ENCODE assay signal across 29 cellular contexts in genomic region chr22:49893025-49893424, GRCh38.
"Had no signal": no experiment of that assay in that cellular context is flagged by ENCODE, and none has a peak within 500 bp of the region (broad histone marks: within the 10 kb centered on the region; RNA-seq: fewer than 3 reads in every experiment).

No MANE protein-coding gene starts in this region.

- H3K4me1 ChIP-seq: ascending aorta, SJCRH30 had no signal

- H3K4me3 ChIP-seq: ascending aorta, cardiac muscle cell, MG63, SJCRH30, SK-N-MC had no signal

- DNase-seq: activated CD4-positive, alpha-beta T cell treated with anti-CD3 and anti-CD28 coated beads for 36 hours; activated CD4-positive, alpha-beta T cell treated with anti-CD3 and anti-CD28 coated beads, Interleukin-2, amount 10 ng/mL, durations not matched to agents 7 days and 5 days; activated CD4-positive, alpha-beta T cell treated with anti-CD3 and anti-CD28 coated beads, Interleukin-2, amount 50 U/mL, for 48 hours; activated CD8-positive, alpha-beta T cell treated with anti-CD3 and anti-CD28 coated beads, Interleukin-2, amount 10 ng/mL, durations not matched to agents 7 days and 5 days; activated gamma-delta T cell; activated naive CD4-positive, alpha-beta T cell treated with anti-CD3 and anti-CD28 coated beads, Interleukin-2, amount 50 U/mL, for 16 hours; activated naive CD8-positive, alpha-beta T cell treated with anti-CD3 and anti-CD28 coated beads, Interleukin-2, amount 10 ng/mL, durations not matched to agents 7 days and 5 days; activated T-cell treated with anti-CD3 and anti-CD28 coated beads, Interleukin-2, amount 50 U/mL, for 24 hours; amygdala; Karpas-422; KBM-7; MG63; NCI-H1048; NCI-H1105 treated with DMSO at 0.1 percent for 48 hours; NCI-H1436; NCI-H1930; NCI-H2081 treated with DMSO at 0.1 percent for 48 hours; NCI-H345; NCI-H524 treated with DMSO at 0.1 percent for 48 hours; SHP77; SJCRH30; T1000 had no signal

- H3K27ac Mint-ChIP-seq: activated CD4-positive, alpha-beta T cell treated with anti-CD3 and anti-CD28 coated beads for 36 hours; activated CD4-positive, alpha-beta T cell treated with anti-CD3 and anti-CD28 coated beads, Interleukin-2, amount 10 ng/mL, durations not matched to agents 7 days and 5 days; activated CD8-positive, alpha-beta T cell treated with anti-CD3 and anti-CD28 coated beads, Interleukin-2, amount 10 ng/mL, durations not matched to agents 7 days and 5 days; activated naive CD8-positive, alpha-beta T cell treated with anti-CD3 and anti-CD28 coated beads, Interleukin-2, amount 10 ng/mL, durations not matched to agents 7 days and 5 days; activated T-cell treated with anti-CD3 and anti-CD28 coated beads, Interleukin-2, amount 50 U/mL, for 24 hours; activated T-helper 2 cell treated with anti-CD3 and anti-CD28 coated beads, Interferon-gamma antibody, Interleukin-2, Interleukin-4, amounts not matched to agents 10 μg/mL and 5 μg/mL and 100 μg/mL, durations not matched to agents 14 hours and 24 hours and 36 hours; WTC11 had no signal

- ATAC-seq: activated CD4-positive, alpha-beta T cell treated with anti-CD3 and anti-CD28 coated beads for 36 hours; activated CD4-positive, CD25-positive, alpha-beta regulatory T cell treated with anti-CD3 and anti-CD28 coated beads, Interleukin-2, amount 50 U/mL, for 24 hours; activated CD8-positive, alpha-beta T cell treated with anti-CD3 and anti-CD28 coated beads, Interleukin-2, amount 10 ng/mL, durations not matched to agents 7 days and 5 days; Panc1; WTC11 had no signal

- H3K27ac ChIP-seq: ascending aorta, cardiac muscle cell, SJCRH30, SK-N-MC had no signal

- H3K4me1 Mint-ChIP-seq: activated CD4-positive, alpha-beta T cell treated with anti-CD3 and anti-CD28 coated beads for 36 hours; activated naive CD8-positive, alpha-beta T cell treated with anti-CD3 and anti-CD28 coated beads, Interleukin-2, amount 10 ng/mL, durations not matched to agents 7 days and 5 days; WTC11 had no signal

- H3K4me3 Mint-ChIP-seq: activated CD4-positive, alpha-beta T cell treated with anti-CD3 and anti-CD28 coated beads for 36 hours; activated CD4-positive, alpha-beta T cell treated with anti-CD3 and anti-CD28 coated beads, Interleukin-2, amount 10 ng/mL, durations not matched to agents 7 days and 5 days; activated CD8-positive, alpha-beta T cell treated with anti-CD3 and anti-CD28 coated beads, Interleukin-2, amount 10 ng/mL, durations not matched to agents 7 days and 5 days; activated naive CD8-positive, alpha-beta T cell treated with anti-CD3 and anti-CD28 coated beads, Interleukin-2, amount 10 ng/mL, durations not matched to agents 7 days and 5 days; activated T-cell treated with anti-CD3 and anti-CD28 coated beads, Interleukin-2, amount 50 U/mL, for 24 hours; WTC11 had no signal

- H3K27me3 Mint-ChIP-seq: activated CD4-positive, alpha-beta T cell treated with anti-CD3 and anti-CD28 coated beads for 36 hours; activated CD4-positive, alpha-beta T cell treated with anti-CD3 and anti-CD28 coated beads, Interleukin-2, amount 10 ng/mL, durations not matched to agents 7 days and 5 days; activated naive CD8-positive, alpha-beta T cell treated with anti-CD3 and anti-CD28 coated beads, Interleukin-2, amount 10 ng/mL, durations not matched to agents 7 days and 5 days; activated T-cell treated with anti-CD3 and anti-CD28 coated beads, Interleukin-2, amount 50 U/mL, for 24 hours had no signal

- H3K27me3 ChIP-seq: ascending aorta, cardiac muscle cell, MG63, SJCRH30 had no signal

- H3K9me3 Mint-ChIP-seq: activated T-cell treated with anti-CD3 and anti-CD28 coated beads, Interleukin-2, amount 50 U/mL, for 24 hours; activated T-helper 2 cell treated with anti-CD3 and anti-CD28 coated beads, Interferon-gamma antibody, Interleukin-2, Interleukin-4, amounts not matched to agents 10 μg/mL and 5 μg/mL and 100 μg/mL, durations not matched to agents 14 hours and 24 hours and 36 hours had no signal

- H3K36me3 ChIP-seq: cardiac muscle cell had no signal

- H3K9me3 ChIP-seq: MG63 had no signal
